In the genomic region with DNA sequence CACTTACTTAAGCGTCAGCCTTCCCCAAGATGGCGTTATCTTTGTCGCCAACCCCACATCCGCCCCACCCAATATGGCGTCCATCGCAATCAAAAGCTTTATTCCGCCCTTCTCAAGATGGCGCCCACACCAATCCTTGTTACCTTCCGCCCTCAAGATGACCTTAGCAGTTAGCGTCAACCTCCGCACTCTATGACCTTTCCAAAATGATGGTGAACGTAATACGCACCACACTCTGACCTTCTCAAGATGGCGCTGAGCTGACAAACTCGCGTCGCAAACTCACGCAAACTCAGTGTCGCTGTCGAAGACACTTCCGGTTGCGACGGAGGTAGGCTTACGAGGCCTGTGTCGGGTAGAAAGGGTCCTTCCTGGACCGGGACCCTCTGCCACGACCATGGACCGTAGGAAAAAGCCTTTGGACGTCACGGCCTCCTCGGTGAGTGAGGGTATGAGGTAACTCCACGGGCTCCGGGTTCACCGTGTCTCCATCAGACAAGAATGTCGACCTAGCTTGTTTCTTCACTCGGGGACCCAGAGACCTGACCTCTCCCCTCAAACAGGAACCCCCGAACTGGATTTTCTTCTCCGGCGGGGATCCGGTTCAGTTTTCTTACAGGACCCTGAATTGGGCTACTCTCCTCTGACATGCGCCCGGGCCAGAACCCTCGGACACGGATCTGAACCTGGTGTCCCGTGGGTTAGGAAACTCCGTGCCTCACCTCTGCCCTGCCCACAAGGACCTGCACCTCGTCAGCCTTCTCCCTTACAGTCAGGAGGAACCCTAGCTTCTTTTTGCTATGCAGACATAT, we compare ENCODE assay signal across 1 cellular context.
TF ChIP-seq lines count a peak whose summit lies in the region.

A gene (plus strand): TSS at position 323 of the 812 bp plus-strand sequence. CDS start 75 bp downstream, at position 398.

TF ChIP-seq in K562, 482 proteins besides CTCF, POLR2A, EP300 and RAD21 (continued from another document and continues in another):
- TF ChIP-seq, protein P1, sequence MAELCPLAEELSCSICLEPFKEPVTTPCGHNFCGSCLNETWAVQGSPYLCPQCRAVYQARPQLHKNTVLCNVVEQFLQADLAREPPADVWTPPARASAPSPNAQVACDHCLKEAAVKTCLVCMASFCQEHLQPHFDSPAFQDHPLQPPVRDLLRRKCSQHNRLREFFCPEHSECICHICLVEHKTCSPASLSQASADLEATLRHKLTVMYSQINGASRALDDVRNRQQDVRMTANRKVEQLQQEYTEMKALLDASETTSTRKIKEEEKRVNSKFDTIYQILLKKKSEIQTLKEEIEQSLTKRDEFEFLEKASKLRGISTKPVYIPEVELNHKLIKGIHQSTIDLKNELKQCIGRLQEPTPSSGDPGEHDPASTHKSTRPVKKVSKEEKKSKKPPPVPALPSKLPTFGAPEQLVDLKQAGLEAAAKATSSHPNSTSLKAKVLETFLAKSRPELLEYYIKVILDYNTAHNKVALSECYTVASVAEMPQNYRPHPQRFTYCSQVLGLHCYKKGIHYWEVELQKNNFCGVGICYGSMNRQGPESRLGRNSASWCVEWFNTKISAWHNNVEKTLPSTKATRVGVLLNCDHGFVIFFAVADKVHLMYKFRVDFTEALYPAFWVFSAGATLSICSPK (IDR thresholded peaks at IDR 0.05; ENCODE audit: borderline replicate concordance): no peak; the same call in 1 of the 2 replicates
- TF ChIP-seq DACH1 (IDR thresholded peaks at IDR 0.05; ENCODE audit: partially characterized antibody) (no peak), MCM7 (IDR thresholded peaks at IDR 0.05) (no peak), CXXC5 (CRISPR knock-in tag; IDR thresholded peaks at IDR 0.05) (peak; percentile 97), NELFE (IDR thresholded peaks at IDR 0.05; ENCODE audit: insufficient read depth, insufficient read length) (no peak), ZNF324 (CRISPR knock-in tag; IDR thresholded peaks at IDR 0.05) (no peak), CCAR2 (IDR thresholded peaks at IDR 0.05; ENCODE audit: low read depth, low read length) (no peak), ZNF174 (CRISPR knock-in tag; IDR thresholded peaks at IDR 0.05) (no peak), NR2C1 (IDR thresholded peaks at IDR 0.05) (peak; percentile 99), NR2C1 (tag; IDR thresholded peaks at IDR 0.05) (peak; percentile 100), XRCC3 (IDR thresholded peaks at IDR 0.05) (no peak), STAT5A (IDR thresholded peaks at IDR 0.05; ENCODE audit: borderline replicate concordance, low read length) (no peak), JUN (IDR thresholded peaks at IDR 0.05; ENCODE audit: borderline replicate concordance, low read depth, low read length) (peak; percentile 85), JUN (CRISPR knock-in tag; IDR thresholded peaks at IDR 0.05; ENCODE audit: borderline replicate concordance) (0 out of 2 replicates have a peak, but pooled peaks have one; percentile 70), ELF1 (tag; IDR thresholded peaks at IDR 0.05) (peak; percentile 100), BMI1 (IDR thresholded peaks at IDR 0.05; ENCODE audit: low read length) (no peak), ZNF79 (CRISPR knock-in tag; IDR thresholded peaks at IDR 0.05; ENCODE audit: low read depth) (no peak), CREM (IDR thresholded peaks at IDR 0.05; ENCODE audit: low read depth) (peak; percentile 99), CBX1 (IDR thresholded peaks at IDR 0.05; ENCODE audit: low read depth) (no peak), DMBX1 (CRISPR knock-in tag; IDR thresholded peaks at IDR 0.05; ENCODE audit: borderline replicate concordance) (peak; percentile 87), CC2D1A (IDR thresholded peaks at IDR 0.05) (no peak), STAT5B (CRISPR knock-in tag; IDR thresholded peaks at IDR 0.05) (no peak), ILF3 (IDR thresholded peaks at IDR 0.05; ENCODE audit: borderline replicate concordance) (no peak)
- TF ChIP-seq, protein P2, sequence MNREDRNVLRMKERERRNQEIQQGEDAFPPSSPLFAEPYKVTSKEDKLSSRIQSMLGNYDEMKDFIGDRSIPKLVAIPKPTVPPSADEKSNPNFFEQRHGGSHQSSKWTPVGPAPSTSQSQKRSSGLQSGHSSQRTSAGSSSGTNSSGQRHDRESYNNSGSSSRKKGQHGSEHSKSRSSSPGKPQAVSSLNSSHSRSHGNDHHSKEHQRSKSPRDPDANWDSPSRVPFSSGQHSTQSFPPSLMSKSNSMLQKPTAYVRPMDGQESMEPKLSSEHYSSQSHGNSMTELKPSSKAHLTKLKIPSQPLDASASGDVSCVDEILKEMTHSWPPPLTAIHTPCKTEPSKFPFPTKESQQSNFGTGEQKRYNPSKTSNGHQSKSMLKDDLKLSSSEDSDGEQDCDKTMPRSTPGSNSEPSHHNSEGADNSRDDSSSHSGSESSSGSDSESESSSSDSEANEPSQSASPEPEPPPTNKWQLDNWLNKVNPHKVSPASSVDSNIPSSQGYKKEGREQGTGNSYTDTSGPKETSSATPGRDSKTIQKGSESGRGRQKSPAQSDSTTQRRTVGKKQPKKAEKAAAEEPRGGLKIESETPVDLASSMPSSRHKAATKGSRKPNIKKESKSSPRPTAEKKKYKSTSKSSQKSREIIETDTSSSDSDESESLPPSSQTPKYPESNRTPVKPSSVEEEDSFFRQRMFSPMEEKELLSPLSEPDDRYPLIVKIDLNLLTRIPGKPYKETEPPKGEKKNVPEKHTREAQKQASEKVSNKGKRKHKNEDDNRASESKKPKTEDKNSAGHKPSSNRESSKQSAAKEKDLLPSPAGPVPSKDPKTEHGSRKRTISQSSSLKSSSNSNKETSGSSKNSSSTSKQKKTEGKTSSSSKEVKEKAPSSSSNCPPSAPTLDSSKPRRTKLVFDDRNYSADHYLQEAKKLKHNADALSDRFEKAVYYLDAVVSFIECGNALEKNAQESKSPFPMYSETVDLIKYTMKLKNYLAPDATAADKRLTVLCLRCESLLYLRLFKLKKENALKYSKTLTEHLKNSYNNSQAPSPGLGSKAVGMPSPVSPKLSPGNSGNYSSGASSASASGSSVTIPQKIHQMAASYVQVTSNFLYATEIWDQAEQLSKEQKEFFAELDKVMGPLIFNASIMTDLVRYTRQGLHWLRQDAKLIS (CRISPR knock-in tag; IDR thresholded peaks at IDR 0.05): no peak; the same call in 1 of the 2 replicates
- TF ChIP-seq, protein P3, sequence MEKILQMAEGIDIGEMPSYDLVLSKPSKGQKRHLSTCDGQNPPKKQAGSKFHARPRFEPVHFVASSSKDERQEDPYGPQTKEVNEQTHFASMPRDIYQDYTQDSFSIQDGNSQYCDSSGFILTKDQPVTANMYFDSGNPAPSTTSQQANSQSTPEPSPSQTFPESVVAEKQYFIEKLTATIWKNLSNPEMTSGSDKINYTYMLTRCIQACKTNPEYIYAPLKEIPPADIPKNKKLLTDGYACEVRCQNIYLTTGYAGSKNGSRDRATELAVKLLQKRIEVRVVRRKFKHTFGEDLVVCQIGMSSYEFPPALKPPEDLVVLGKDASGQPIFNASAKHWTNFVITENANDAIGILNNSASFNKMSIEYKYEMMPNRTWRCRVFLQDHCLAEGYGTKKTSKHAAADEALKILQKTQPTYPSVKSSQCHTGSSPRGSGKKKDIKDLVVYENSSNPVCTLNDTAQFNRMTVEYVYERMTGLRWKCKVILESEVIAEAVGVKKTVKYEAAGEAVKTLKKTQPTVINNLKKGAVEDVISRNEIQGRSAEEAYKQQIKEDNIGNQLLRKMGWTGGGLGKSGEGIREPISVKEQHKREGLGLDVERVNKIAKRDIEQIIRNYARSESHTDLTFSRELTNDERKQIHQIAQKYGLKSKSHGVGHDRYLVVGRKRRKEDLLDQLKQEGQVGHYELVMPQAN (IDR thresholded peaks at IDR 0.05; ENCODE audit: borderline replicate concordance): peak; percentile 60; the same call in 1 of the 2 replicates
- TF ChIP-seq, protein P4, sequence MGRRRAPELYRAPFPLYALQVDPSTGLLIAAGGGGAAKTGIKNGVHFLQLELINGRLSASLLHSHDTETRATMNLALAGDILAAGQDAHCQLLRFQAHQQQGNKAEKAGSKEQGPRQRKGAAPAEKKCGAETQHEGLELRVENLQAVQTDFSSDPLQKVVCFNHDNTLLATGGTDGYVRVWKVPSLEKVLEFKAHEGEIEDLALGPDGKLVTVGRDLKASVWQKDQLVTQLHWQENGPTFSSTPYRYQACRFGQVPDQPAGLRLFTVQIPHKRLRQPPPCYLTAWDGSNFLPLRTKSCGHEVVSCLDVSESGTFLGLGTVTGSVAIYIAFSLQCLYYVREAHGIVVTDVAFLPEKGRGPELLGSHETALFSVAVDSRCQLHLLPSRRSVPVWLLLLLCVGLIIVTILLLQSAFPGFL (CRISPR knock-in tag; IDR thresholded peaks at IDR 0.05): no peak
- TF ChIP-seq, protein P5, sequence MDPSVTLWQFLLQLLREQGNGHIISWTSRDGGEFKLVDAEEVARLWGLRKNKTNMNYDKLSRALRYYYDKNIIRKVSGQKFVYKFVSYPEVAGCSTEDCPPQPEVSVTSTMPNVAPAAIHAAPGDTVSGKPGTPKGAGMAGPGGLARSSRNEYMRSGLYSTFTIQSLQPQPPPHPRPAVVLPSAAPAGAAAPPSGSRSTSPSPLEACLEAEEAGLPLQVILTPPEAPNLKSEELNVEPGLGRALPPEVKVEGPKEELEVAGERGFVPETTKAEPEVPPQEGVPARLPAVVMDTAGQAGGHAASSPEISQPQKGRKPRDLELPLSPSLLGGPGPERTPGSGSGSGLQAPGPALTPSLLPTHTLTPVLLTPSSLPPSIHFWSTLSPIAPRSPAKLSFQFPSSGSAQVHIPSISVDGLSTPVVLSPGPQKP (CRISPR knock-in tag; IDR thresholded peaks at IDR 0.05): no peak
- TF ChIP-seq, protein P6, sequence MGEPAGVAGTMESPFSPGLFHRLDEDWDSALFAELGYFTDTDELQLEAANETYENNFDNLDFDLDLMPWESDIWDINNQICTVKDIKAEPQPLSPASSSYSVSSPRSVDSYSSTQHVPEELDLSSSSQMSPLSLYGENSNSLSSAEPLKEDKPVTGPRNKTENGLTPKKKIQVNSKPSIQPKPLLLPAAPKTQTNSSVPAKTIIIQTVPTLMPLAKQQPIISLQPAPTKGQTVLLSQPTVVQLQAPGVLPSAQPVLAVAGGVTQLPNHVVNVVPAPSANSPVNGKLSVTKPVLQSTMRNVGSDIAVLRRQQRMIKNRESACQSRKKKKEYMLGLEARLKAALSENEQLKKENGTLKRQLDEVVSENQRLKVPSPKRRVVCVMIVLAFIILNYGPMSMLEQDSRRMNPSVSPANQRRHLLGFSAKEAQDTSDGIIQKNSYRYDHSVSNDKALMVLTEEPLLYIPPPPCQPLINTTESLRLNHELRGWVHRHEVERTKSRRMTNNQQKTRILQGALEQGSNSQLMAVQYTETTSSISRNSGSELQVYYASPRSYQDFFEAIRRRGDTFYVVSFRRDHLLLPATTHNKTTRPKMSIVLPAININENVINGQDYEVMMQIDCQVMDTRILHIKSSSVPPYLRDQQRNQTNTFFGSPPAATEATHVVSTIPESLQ (CRISPR knock-in tag; IDR thresholded peaks at IDR 0.05): no peak
- TF ChIP-seq, protein P7, sequence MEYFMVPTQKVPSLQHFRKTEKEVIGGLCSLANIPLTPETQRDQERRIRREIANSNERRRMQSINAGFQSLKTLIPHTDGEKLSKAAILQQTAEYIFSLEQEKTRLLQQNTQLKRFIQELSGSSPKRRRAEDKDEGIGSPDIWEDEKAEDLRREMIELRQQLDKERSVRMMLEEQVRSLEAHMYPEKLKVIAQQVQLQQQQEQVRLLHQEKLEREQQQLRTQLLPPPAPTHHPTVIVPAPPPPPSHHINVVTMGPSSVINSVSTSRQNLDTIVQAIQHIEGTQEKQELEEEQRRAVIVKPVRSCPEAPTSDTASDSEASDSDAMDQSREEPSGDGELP (CRISPR knock-in tag; IDR thresholded peaks at IDR 0.05; ENCODE audit: borderline replicate concordance): peak; percentile 82
- TF ChIP-seq, protein P8, sequence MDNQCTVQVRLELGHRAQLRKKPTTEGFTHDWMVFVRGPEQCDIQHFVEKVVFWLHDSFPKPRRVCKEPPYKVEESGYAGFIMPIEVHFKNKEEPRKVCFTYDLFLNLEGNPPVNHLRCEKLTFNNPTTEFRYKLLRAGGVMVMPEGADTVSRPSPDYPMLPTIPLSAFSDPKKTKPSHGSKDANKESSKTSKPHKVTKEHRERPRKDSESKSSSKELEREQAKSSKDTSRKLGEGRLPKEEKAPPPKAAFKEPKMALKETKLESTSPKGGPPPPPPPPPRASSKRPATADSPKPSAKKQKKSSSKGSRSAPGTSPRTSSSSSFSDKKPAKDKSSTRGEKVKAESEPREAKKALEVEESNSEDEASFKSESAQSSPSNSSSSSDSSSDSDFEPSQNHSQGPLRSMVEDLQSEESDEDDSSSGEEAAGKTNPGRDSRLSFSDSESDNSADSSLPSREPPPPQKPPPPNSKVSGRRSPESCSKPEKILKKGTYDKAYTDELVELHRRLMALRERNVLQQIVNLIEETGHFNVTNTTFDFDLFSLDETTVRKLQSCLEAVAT (IDR thresholded peaks at IDR 0.05): peak; percentile 8 to 47; a peak in 1 of 4 replicates
- TF ChIP-seq, protein P9, sequence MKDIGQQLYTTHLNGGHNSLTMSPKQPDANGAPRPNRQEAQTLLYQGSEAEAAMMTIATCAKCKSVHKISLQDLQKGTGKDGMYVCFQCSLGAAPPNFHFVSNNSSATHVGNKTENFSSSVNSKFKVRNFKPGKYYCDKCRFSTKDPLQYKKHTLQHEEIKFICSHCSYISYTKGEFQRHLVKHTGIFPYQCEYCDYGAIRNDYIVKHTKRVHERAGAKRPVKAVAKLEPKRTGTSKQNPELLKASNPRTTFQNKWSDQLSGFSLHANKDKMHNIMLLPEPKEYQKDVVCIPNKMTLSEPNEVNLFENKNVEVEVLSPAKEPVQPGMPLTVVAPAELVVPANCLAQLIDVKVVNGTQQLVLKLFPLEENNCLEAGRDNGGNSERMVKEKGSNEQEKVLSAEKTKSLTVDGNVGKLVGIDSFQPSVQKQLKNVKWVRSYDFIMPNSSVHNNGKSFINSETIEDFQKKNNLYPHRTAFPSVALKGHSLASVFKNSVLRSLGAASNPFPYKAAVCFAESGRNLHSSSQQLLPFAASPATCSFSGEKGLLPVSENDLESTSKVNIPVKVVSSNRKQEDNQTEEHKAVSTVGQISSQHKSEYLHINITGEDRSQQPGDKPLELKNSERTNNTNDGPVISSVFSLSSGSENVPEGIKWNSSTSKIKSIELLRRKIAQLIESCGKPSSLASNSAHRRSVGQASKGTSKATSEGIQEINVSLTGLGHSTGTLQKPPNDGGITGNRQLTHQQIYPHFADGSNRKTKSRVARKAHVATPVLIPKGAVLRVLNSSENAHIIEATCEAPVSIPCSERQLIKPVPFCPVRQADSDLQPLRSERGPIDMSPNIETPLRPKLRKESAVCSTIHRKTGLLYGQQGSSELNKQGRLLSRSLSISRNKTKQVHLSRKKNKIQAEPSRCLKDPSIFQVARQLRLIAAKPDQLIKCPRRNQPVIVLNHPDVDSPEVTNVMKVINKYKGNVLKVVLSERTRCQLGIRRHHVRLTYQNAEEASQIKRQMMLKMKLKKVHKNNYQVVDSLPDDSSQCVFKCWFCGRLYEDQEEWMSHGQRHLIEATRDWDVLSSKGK (CRISPR knock-in tag; IDR thresholded peaks at IDR 0.05): no peak
- TF ChIP-seq, protein P10, sequence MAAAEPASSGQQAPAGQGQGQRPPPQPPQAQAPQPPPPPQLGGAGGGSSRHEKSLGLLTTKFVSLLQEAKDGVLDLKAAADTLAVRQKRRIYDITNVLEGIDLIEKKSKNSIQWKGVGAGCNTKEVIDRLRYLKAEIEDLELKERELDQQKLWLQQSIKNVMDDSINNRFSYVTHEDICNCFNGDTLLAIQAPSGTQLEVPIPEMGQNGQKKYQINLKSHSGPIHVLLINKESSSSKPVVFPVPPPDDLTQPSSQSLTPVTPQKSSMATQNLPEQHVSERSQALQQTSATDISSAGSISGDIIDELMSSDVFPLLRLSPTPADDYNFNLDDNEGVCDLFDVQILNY (CRISPR knock-in tag; IDR thresholded peaks at IDR 0.05): no peak
- TF ChIP-seq, protein P11, sequence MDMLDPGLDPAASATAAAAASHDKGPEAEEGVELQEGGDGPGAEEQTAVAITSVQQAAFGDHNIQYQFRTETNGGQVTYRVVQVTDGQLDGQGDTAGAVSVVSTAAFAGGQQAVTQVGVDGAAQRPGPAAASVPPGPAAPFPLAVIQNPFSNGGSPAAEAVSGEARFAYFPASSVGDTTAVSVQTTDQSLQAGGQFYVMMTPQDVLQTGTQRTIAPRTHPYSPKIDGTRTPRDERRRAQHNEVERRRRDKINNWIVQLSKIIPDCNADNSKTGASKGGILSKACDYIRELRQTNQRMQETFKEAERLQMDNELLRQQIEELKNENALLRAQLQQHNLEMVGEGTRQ (CRISPR knock-in tag; IDR thresholded peaks at IDR 0.05): no peak
